ENCODE assay signal across 8 cellular contexts in genomic region chr5:14665949-14666741, GRCh38. TPM values are rescaled to one million over a fixed set of nuclear protein-coding genes. Genes with fewer than 3 reads are reported as not detected.
DNase-seq lines count a peak whose midpoint lies in the region; ATAC-seq and TF ChIP-seq lines count a peak whose summit lies in the region.

No MANE protein-coding gene starts in this region.

- H3K27me3 ChIP-seq in mammary epithelial cell (ENCODE audit: insufficient read depth, low read length) (no peaks in the 10 kb centered on the region), uterus (no peaks in the 10 kb centered on the region)

- TF ChIP-seq CTCF in mammary epithelial cell (conservative IDR thresholded peaks at IDR 0.05 in 1 of 2, IDR thresholded peaks at IDR 0.05 in 1 of 2; ENCODE audit: extremely low read depth in 1 of 2, insufficient read depth in 1 of 2, low read depth in 1 of 2, low read length in 2 of 2) (peak; percentile 29 to 34), uterus (IDR thresholded peaks at IDR 0.05) (no peak)

- peaks cover 42 to 68% (median 53%) of the 10 kb centered on the region in 3 donors for H3K4me1 Mint-ChIP-seq in naive B cell

- no peaks in the 10 kb centered on the region for H3K36me3 Mint-ChIP-seq in naive B cell

- H3K9me3 ChIP-seq in mammary epithelial cell (replicated peaks; ENCODE audit: insufficient read depth, low read length) (no peaks in the 10 kb centered on the region), uterus (no peaks in the 10 kb centered on the region)

- H3K36me3 ChIP-seq in mammary epithelial cell (ENCODE audit: insufficient read depth, low read length) = no peaks in the 10 kb centered on the region
- no peaks in the 10 kb centered on the region for H3K36me3 ChIP-seq in uterus

- H3K4me2 ChIP-seq in mammary epithelial cell (ENCODE audit: insufficient read depth, low read depth, low read length) = peak overlapping the region; percentile 89

- in situ Hi-C loops in mammary epithelial cell (cut with MboI; ENCODE audit: low sequenced_read_pairs in 2 of 2) = loop anchor here in 1 of 2 donors (25.0 kb wide), 1 partner anchor 679 kb away; no protein-coding TSS in a partner anchor

- 24% methylated on average over 9 of the region's 9 CpGs for WGBS in mammary epithelial cell (ENCODE audit: low coverage, missing lambda C conversion rate)

- peak overlapping the region; percentile 57 to 81 (median 68) for H3K4me3 ChIP-seq in mammary epithelial cell (replicated peaks in 1 of 3; ENCODE audit: insufficient read depth in 1 of 3, low read depth in 2 of 3, low read length in 3 of 3)
- peak overlapping the region; percentile 47 to 54 for H3K4me3 ChIP-seq in uterus

- peak overlapping the region; percentile 80 for H3K9ac ChIP-seq in mammary epithelial cell (ENCODE audit: insufficient read depth, low read length)

- CTCF ChIA-PET in mammary epithelial cell (lab: Charles Lee; ENCODE audit: low non-redundant PET) = interaction anchor here (0.6 kb wide), 1 partner anchor 20 kb away, joined by 6 read pairs; no protein-coding TSS in a partner anchor

- intact Hi-C loops in mammary epithelial cell (cut with micrococcal nuclease) = no loop called here
- intact Hi-C loops in uterus (cut with DNase I; ENCODE audit: low total_unique reads) = no loop called here

- DNase-seq in D341Med (ENCODE audit: low spot score) = peak; percentile 63
- peak in 4 of 5 donors; percentile 27 to 62 (median 38) for DNase-seq in T-helper 1 cell
- peak; percentile 63 for DNase-seq in mammary epithelial cell
- peak; percentile 62 for DNase-seq in naive B cell
- DNase-seq in uterus = no peak

- peak; percentile 28 for ATAC-seq in GM19324 (IDR thresholded peaks at IDR 0.05; ENCODE audit: low FRiP score, unreplicated experiment)
- ATAC-seq in HG03342 (IDR thresholded peaks at IDR 0.05; ENCODE audit: unreplicated experiment) = peak; percentile 43
- peak; percentile 51 to 52 for ATAC-seq in naive B cell (ENCODE audit: low read depth in 2 of 2)
- no peak for ATAC-seq in GM18520 (IDR thresholded peaks at IDR 0.05; ENCODE audit: unreplicated experiment)

- H4K20me1 ChIP-seq in mammary epithelial cell (ENCODE audit: insufficient read depth, low read length) = no peaks in the 10 kb centered on the region

- H3K27ac ChIP-seq in mammary epithelial cell (ENCODE audit: insufficient read depth, low read depth, low read length) = peak overlapping the region; percentile 74
- H3K27ac ChIP-seq in uterus = peak overlapping the region in 1 of 2 donors; percentile 90

- H3K4me3 Mint-ChIP-seq in naive B cell = peak overlapping the region; percentile 86 to 98 (median 96)

- BruUV-seq in mammary epithelial cell (replicated peaks; lab: Mats Ljungman, UMichigan) = no TSS peak

- dilution Hi-C loops in mammary epithelial cell (cut with HindIII; ENCODE audit: low sequenced_read_pairs) = no loop called here

- H3K27me3 Mint-ChIP-seq in naive B cell = no peaks in the 10 kb centered on the region

- H3K27ac Mint-ChIP-seq in naive B cell = peak overlapping the region; percentile 5 to 97 (median 90)

- peaks cover 40% of the 10 kb centered on the region for H3K4me1 ChIP-seq in mammary epithelial cell (ENCODE audit: insufficient read depth, low read length)
- no peaks in the 10 kb centered on the region for H3K4me1 ChIP-seq in uterus

- no peak overlapping the region for H2AFZ ChIP-seq in mammary epithelial cell (ENCODE audit: low read depth, low read length)

- no peaks in the 10 kb centered on the region for H3K9me3 Mint-ChIP-seq in naive B cell

- peaks cover 83% of the 10 kb centered on the region for H3K79me2 ChIP-seq in mammary epithelial cell (ENCODE audit: insufficient read depth, low read length)

- TF ChIP-seq POLR2A in uterus (IDR thresholded peaks at IDR 0.05) = no peak

RNA-seq across cellular contexts. Expression of gene OTULIN, which starts 1.6 kb away (rescaled TPM):
- total RNA-seq in mammary epithelial cell = 10 to 100 TPM; 45.6 to 56.0 TPM
- polyA plus RNA-seq in mammary epithelial cell = 13.7 TPM
- polyA minus RNA-seq in mammary epithelial cell = 11.3 TPM
- 10 to 100 TPM in 5 of 6 donors, 1 to 10 TPM in 1; 9.4 to 27.8 (median 19.1) TPM for polyA plus RNA-seq in naive B cell (ENCODE audit: low read depth in 6 of 6)
- 10 to 100 TPM in 2 of 4 donors, 1 to 10 TPM in 2; 5.0 to 30.1 (median 17.8) TPM for total RNA-seq in uterus

Comparison
In these comparisons a context has a peak if more than half of its experiments do, and no peak if none do; other contexts are left out.
1. DNase-seq: peak in D341Med (single experiment), T-helper 1 cell (4 of 5), mammary epithelial cell (single experiment) and naive B cell (single experiment); none in uterus (0 of 2).
2. CTCF ChIP-seq: peak in mammary epithelial cell (2 of 2); none in uterus (0 of 4).